Comparison of ENCODE assay signal across 14 cellular contexts in the genomic region with DNA sequence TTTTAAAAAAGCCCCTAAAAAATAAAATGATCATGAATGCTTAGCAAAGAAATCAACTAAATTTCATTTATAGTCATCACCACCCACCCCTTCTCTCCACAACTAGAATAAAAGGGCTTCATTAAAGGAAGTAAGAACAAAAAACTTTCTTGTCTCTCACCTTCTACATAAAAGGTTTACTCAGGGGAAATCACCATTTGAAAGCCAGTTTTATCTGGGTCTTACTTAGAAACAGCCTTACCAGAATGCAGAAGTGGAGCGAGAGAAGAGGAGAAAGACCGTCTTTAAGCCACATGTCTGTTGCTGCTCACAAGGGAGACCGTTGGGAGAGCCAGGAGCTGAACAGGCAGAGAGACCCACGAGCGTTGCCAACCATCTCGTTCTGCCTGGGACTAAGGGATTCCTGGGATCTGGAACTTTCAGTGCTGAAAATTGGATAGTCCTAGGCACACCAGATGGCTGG.
A peak's percentile ranks its signal among the peaks of the same experiment; 100 is the strongest.
DNase-seq lines count a peak whose midpoint lies in the region; ATAC-seq, FAIRE-seq and TF ChIP-seq lines count a peak whose summit lies in the region.
"Had no signal": no experiment of that assay in that cellular context is flagged by ENCODE, and none has a peak within 500 bp of the region (broad histone marks: within the 10 kb centered on the region; RNA-seq: fewer than 3 reads in every experiment).

No MANE protein-coding gene starts in this region.

- TF ChIP-seq RAD21 in H1 (IDR thresholded peaks at IDR 0.05 in 1 of 2, conservative IDR thresholded peaks at IDR 0.05 in 1 of 2; ENCODE audit: low read depth in 2 of 2, low read length in 2 of 2) = no peak

- H3K27me3 ChIP-seq in OCI-LY3 (ENCODE audit: low read depth, low read length) (peaks cover 97% of the 10 kb centered on the region), H1 (replicated peaks in 1 of 4; ENCODE audit: control insufficient read depth in 3 of 4, extremely low read depth in 1 of 4, insufficient read depth in 3 of 4, low read length in 3 of 4) (no peaks in the 10 kb centered on the region; a peak in 1 of 7 replicates), vagina (no peaks in the 10 kb centered on the region)
- H3K27me3 ChIP-seq: dorsolateral prefrontal cortex had no signal

- no peak for TF ChIP-seq POLR2A in H1 (IDR thresholded peaks at IDR 0.05; ENCODE audit: control extremely low read depth in 1 of 2, low read depth in 2 of 2, low read length in 2 of 2)
- no peak for TF ChIP-seq POLR2A in vagina (IDR thresholded peaks at IDR 0.05)

- 82% methylated on average over 6 of the region's 6 CpGs; no CpG with 5 or more reads in 1 of the 2 experiments for WGBS in H1 (ENCODE audit: extremely low coverage in 1 of 2, insufficient coverage in 1 of 2, insufficient read length in 1 of 2, insufficient replicate concordance in 2 of 2, low coverage in 1 of 2, low lambda C conversion rate in 2 of 2, missing lambda C conversion rate in 1 of 2), 2 experiments

- H2BK5ac ChIP-seq in H1 (ENCODE audit: low read depth, low read length) = no peak overlapping the region

- ATAC-seq in GM18502 (IDR thresholded peaks at IDR 0.05; ENCODE audit: poor library complexity, unreplicated experiment) (peak; percentile 63), GM21423 (IDR thresholded peaks at IDR 0.05; ENCODE audit: unreplicated experiment) (peak; percentile 46), natural killer cell (no peak), HG03045 (IDR thresholded peaks at IDR 0.05; ENCODE audit: unreplicated experiment) (no peak)

- H3K9ac ChIP-seq in OCI-LY3 (ENCODE audit: low read length) (no peak overlapping the region), H1 (replicated peaks in 1 of 4; ENCODE audit: extremely low read depth in 1 of 4, low read depth in 3 of 4, low read length in 3 of 4) (no peak overlapping the region)

- H3K4me1 ChIP-seq in OCI-LY3 (ENCODE audit: low read length) = peaks cover 13% of the 10 kb centered on the region
- peaks cover 0 to 4% (median 1%) of the 10 kb centered on the region in 4 experiments; a peak in 3 of 7 replicates for H3K4me1 ChIP-seq in H1 (replicated peaks in 1 of 4; ENCODE audit: control insufficient read depth in 3 of 4, insufficient read depth in 4 of 4, low read length in 3 of 4)
- H3K4me1 ChIP-seq in vagina = no peaks in the 10 kb centered on the region

- POLR2A ChIA-PET in H1 (lab: Charles Lee; ENCODE audit: partially characterized antibody) = no interaction called here

- no peak overlapping the region for H4K91ac ChIP-seq in H1 (replicated peaks; ENCODE audit: insufficient read length, low read length)

- H3K23ac ChIP-seq in H1 (ENCODE audit: insufficient read length) = no peak overlapping the region

- H3K36me3 ChIP-seq in OCI-LY3 (replicated peaks; ENCODE audit: low read depth, low read length) (no peaks in the 10 kb centered on the region), H1 (ENCODE audit: control insufficient read depth in 2 of 4, insufficient read depth in 4 of 4, low read length in 3 of 4) (no peaks in the 10 kb centered on the region), vagina (no peaks in the 10 kb centered on the region)

- no peaks in the 10 kb centered on the region for H3K79me1 ChIP-seq in H1 (ENCODE audit: low read depth, low read length)

- CTCF ChIA-PET in H1 (lab: Charles Lee; ENCODE audit: partially characterized antibody) = no interaction called here

- intact Hi-C loops in vagina (cut with DNase I) (no loop called here), natural killer cell (cut with micrococcal nuclease) (no loop called here)

- TF ChIP-seq CTCF in OCI-LY3 (IDR thresholded peaks at IDR 0.05; ENCODE audit: low read depth, low read length) = no peak
- no peak for TF ChIP-seq CTCF in H1 (IDR thresholded peaks at IDR 0.05; ENCODE audit: control extremely low read depth in 1 of 3, insufficient read depth in 1 of 3, low read depth in 1 of 3, low read length in 3 of 3)
- TF ChIP-seq CTCF in vagina (IDR thresholded peaks at IDR 0.05) = no peak
- no peak for TF ChIP-seq CTCF in natural killer cell (IDR thresholded peaks at IDR 0.05)

- H2AFZ ChIP-seq in OCI-LY3 (ENCODE audit: low read depth, low read length) = no peak overlapping the region
- H2AFZ ChIP-seq in H1 (ENCODE audit: low read length) = peak overlapping the region; percentile 24; the same call in 1 of the 2 replicates

- no peak overlapping the region for H3K4me3 ChIP-seq in OCI-LY3 (ENCODE audit: low read length)
- H3K4me3 ChIP-seq in H1 (ENCODE audit: extremely low read depth in 1 of 4, insufficient read depth in 2 of 4, low read depth in 3 of 4, low read length in 4 of 4) = no peak overlapping the region
- H3K4me3 ChIP-seq in vagina = no peak overlapping the region
- H3K4me3 ChIP-seq: dorsolateral prefrontal cortex had no signal

- H3K4me3 Mint-ChIP-seq in natural killer cell = no peak overlapping the region

- no peak overlapping the region for H2BK20ac ChIP-seq in H1 (ENCODE audit: low read length)

- H3K36me3 Mint-ChIP-seq in natural killer cell = no peaks in the 10 kb centered on the region

- no peak overlapping the region for H3K27ac Mint-ChIP-seq in natural killer cell

- H4K8ac ChIP-seq in H1 (ENCODE audit: extremely low read depth, insufficient read depth, low read length) = no peak overlapping the region

- no peak overlapping the region for H4K5ac ChIP-seq in H1 (ENCODE audit: insufficient read length, low read depth, low read length)

- H3K9me3 Mint-ChIP-seq in natural killer cell = no peaks in the 10 kb centered on the region

- H3K79me2 ChIP-seq in OCI-LY3 (ENCODE audit: low read length) (no peaks in the 10 kb centered on the region), H1 (ENCODE audit: control insufficient read depth in 1 of 2, insufficient read depth in 2 of 2, low read length in 2 of 2) (no peaks in the 10 kb centered on the region)

- FAIRE-seq in H1 (lab: Jason Lieb, UNC) = no peak
- FAIRE-seq: GM19239 had no signal

- no peak overlapping the region for H2BK120ac ChIP-seq in H1 (replicated peaks; ENCODE audit: low read depth, low read length)

- DNase-seq in H1 (ENCODE audit: low read depth in 1 of 2, low spot score in 2 of 2) = no peak
- DNase-seq in NK-92 (lab: John Stamatoyannopoulos, UW; ENCODE audit: unreplicated experiment) = no peak
- DNase-seq in vagina (ENCODE audit: extremely low spot score in 2 of 2) = no peak
- DNase-seq in natural killer cell = no peak
- DNase-seq: DMS 273 treated with DMSO at 0.1 percent for 48 hours, dorsolateral prefrontal cortex, glutamatergic neuron, mammary epithelial cell, NCI-H748 treated with DMSO at 0.1 percent for 48 hours had no signal

- H3K27ac ChIP-seq in OCI-LY3 (ENCODE audit: low read length) = no peak overlapping the region
- no peak overlapping the region for H3K27ac ChIP-seq in H1 (ENCODE audit: low read depth, low read length)
- H3K27ac ChIP-seq in vagina = no peak overlapping the region
- H3K27ac ChIP-seq: dorsolateral prefrontal cortex had no signal

- H2BK12ac ChIP-seq in H1 (ENCODE audit: low read depth, low read length) = no peak overlapping the region

- H3K4me2 ChIP-seq in OCI-LY3 (ENCODE audit: low read length) (peak overlapping the region; percentile 10; the same call in 1 of the 2 replicates), H1 (ENCODE audit: insufficient read depth in 1 of 2, low read depth in 2 of 2, low read length in 2 of 2) (no peak overlapping the region)

- H4K20me1 ChIP-seq in OCI-LY3 (ENCODE audit: insufficient read depth, low read length) (no peaks in the 10 kb centered on the region), H1 (replicated peaks in 1 of 2; ENCODE audit: control insufficient read depth in 1 of 2, insufficient read depth in 2 of 2, low read length in 2 of 2) (no peaks in the 10 kb centered on the region)

- no peak overlapping the region for H3K4ac ChIP-seq in H1 (replicated peaks; ENCODE audit: insufficient read length, low read depth, low read length)

- no peak overlapping the region for H3K56ac ChIP-seq in H1 (replicated peaks; ENCODE audit: insufficient read length, low read depth, low read length)

- no peak overlapping the region for H3K14ac ChIP-seq in H1 (ENCODE audit: insufficient read length)

- no peak overlapping the region for H3K18ac ChIP-seq in H1 (ENCODE audit: extremely low read depth, low read length)

- H3K9me3 ChIP-seq in OCI-LY3 (ENCODE audit: insufficient read depth, low read length) = peaks cover 4% of the 10 kb centered on the region; the same call in 1 of the 2 replicates
- no peaks in the 10 kb centered on the region for H3K9me3 ChIP-seq in H1 (ENCODE audit: insufficient read depth in 2 of 2, low read depth in 1 of 2, low read length in 1 of 2)
- H3K9me3 ChIP-seq in vagina = no peaks in the 10 kb centered on the region

- H2BK15ac ChIP-seq in H1 (ENCODE audit: low read length) = no peak overlapping the region

- no peaks in the 10 kb centered on the region for H3K23me2 ChIP-seq in H1 (ENCODE audit: low read depth, low read length)

- H3K4me1 Mint-ChIP-seq in natural killer cell = no peaks in the 10 kb centered on the region

- TF ChIP-seq EP300 in H1 (IDR thresholded peaks at IDR 0.05; ENCODE audit: borderline replicate concordance in 1 of 2, low read depth in 2 of 2, low read length in 2 of 2) = no peak

- peaks cover 0 to 7% of the 10 kb centered on the region in 2 donors for H3K27me3 Mint-ChIP-seq in natural killer cell (ENCODE audit: low read depth in 2 of 2)

- H2AK5ac ChIP-seq in H1 (ENCODE audit: low read depth, low read length) = no peak overlapping the region

TF ChIP-seq in H1, 55 proteins besides CTCF, POLR2A, EP300 and RAD21:
- TF ChIP-seq KDM4A (IDR thresholded peaks at IDR 0.05; ENCODE audit: low read depth, low read length, severe bottlenecking) = no peak
- no peak for TF ChIP-seq KDM5A (IDR thresholded peaks at IDR 0.05; ENCODE audit: low read length)
- no peak for TF ChIP-seq ZNF274 (IDR thresholded peaks at IDR 0.05; ENCODE audit: borderline replicate concordance, extremely low read depth, low read length)
- no peak for TF ChIP-seq TEAD4 (IDR thresholded peaks at IDR 0.05; ENCODE audit: low read depth, low read length)
- no peak for TF ChIP-seq TAF7 (optimal IDR thresholded peaks at IDR 0.05; ENCODE audit: borderline replicate concordance, low read depth, low read length)
- no peak for TF ChIP-seq TCF12 (IDR thresholded peaks at IDR 0.05; ENCODE audit: low read depth, low read length)
- TF ChIP-seq BACH1 (IDR thresholded peaks at IDR 0.05; ENCODE audit: low read length) = no peak
- no peak for TF ChIP-seq SP4 (IDR thresholded peaks at IDR 0.05; ENCODE audit: low read length)

Comparison
In these comparisons a context has a peak if more than half of its experiments do, and no peak if none do; other contexts are left out.
1. ATAC-seq: peak in GM18502 (single experiment) and GM21423 (single experiment); none in natural killer cell (0 of 3) and HG03045 (single experiment).